In genomic region chr10:97192952-97193435, GRCh38 we compare ENCODE assay signal across 18 cellular contexts. TPM values are rescaled to one million over a fixed set of nuclear protein-coding genes. Genes with fewer than 3 reads are reported as not detected.
DNase-seq lines count a peak whose midpoint lies in the region; ATAC-seq and TF ChIP-seq lines count a peak whose summit lies in the region.
"Had no signal": no experiment of that assay in that cellular context is flagged by ENCODE, and none has a peak within 500 bp of the region (broad histone marks: within the 10 kb centered on the region; RNA-seq: fewer than 3 reads in every experiment).

No MANE protein-coding gene starts in this region.

- peak overlapping the region; percentile 13 for H3K4me3 Mint-ChIP-seq in natural killer cell
- H3K4me3 Mint-ChIP-seq: B cell; CD4-positive, alpha-beta T cell; CD8-positive, alpha-beta T cell had no signal

- peaks cover 3% of the 10 kb centered on the region for H3K4me1 ChIP-seq in HEK293 (ENCODE audit: control insufficient read depth, insufficient read depth, low read length)
- H3K4me1 ChIP-seq: A549 had no signal

- CTCF ChIA-PET in HEK293 (lab: Yijun Ruan, JAX) = interaction anchor here (1.2 to 10.9 kb wide), 5 partner anchors 10 to 120 kb away, joined by 3 to 170 read pairs (median 4); no protein-coding TSS in a partner anchor

- no peaks in the 10 kb centered on the region for H3K36me3 Mint-ChIP-seq in natural killer cell
- H3K36me3 Mint-ChIP-seq: CD8-positive, alpha-beta T cell had no signal

- H3K9me3 Mint-ChIP-seq in natural killer cell = no peaks in the 10 kb centered on the region
- H3K9me3 Mint-ChIP-seq: CD4-positive, alpha-beta T cell; CD8-positive, alpha-beta T cell had no signal

- H3K4me3 ChIP-seq in HEK293 (ENCODE audit: low read depth, low read length) = no peak overlapping the region
- H3K4me3 ChIP-seq: A549; BLaER1 treated with 17β-estradiol and CSF1 and Interleukin-3, amounts not matched to agents 10 nM and 100 nM had no signal

- H3K27ac Mint-ChIP-seq in natural killer cell = no peak overlapping the region
- H3K27ac Mint-ChIP-seq: B cell; CD4-positive, alpha-beta T cell; CD8-positive, alpha-beta T cell had no signal

- peaks cover 6 to 12% of the 10 kb centered on the region in 2 donors for H3K4me1 Mint-ChIP-seq in natural killer cell

- H3K9me3 ChIP-seq in HEK293 (ENCODE audit: control insufficient read depth, insufficient read depth, low read depth, low read length) = no peaks in the 10 kb centered on the region
- H3K9me3 ChIP-seq: A549; BLaER1 treated with 17β-estradiol and CSF1 and Interleukin-3, amounts not matched to agents 10 nM and 100 nM; Caco-2 had no signal

- intact Hi-C loops in natural killer cell (cut with micrococcal nuclease) (no loop called here), posterior vena cava (cut with DNase I) (no loop called here)

- no peak overlapping the region for H3K27ac ChIP-seq in HEK293 (ENCODE audit: extremely low read depth, low read depth, low read length)
- H3K27ac ChIP-seq: A549; BLaER1 treated with 17β-estradiol and CSF1 and Interleukin-3, amounts not matched to agents 10 nM and 100 nM; C4-2B had no signal

- DNase-seq in natural killer cell (no peak), posterior vena cava (ENCODE audit: low spot score) (peak; percentile 5), NCI-H2171 treated with DMSO at 0.1 percent for 48 hours (lab: John Stamatoyannopoulos, UW) (no peak), 8988T (no peak)
- DNase-seq: AML-193; Caco-2; Calu3; CD4-positive, alpha-beta T cell; CD8-positive, alpha-beta T cell; DMS79 treated with DMSO at 0.1 percent for 48 hours; GF-D8 had no signal

- no peak for ATAC-seq in natural killer cell
- ATAC-seq in HG03354 (IDR thresholded peaks at IDR 0.05; ENCODE audit: poor library complexity, severe bottlenecking, unreplicated experiment) = no peak
- ATAC-seq: A549; CD8-positive, alpha-beta T cell had no signal

- H3K27me3 Mint-ChIP-seq in natural killer cell (ENCODE audit: low read depth in 2 of 2) = peaks cover 24 to 32% of the 10 kb centered on the region in 2 donors

- H3K36me3 ChIP-seq in HEK293 (ENCODE audit: control insufficient read depth in 2 of 2, insufficient read depth in 1 of 2, low read length in 2 of 2) = no peaks in the 10 kb centered on the region
- H3K36me3 ChIP-seq: BLaER1 treated with 17β-estradiol and CSF1 and Interleukin-3, amounts not matched to agents 10 nM and 100 nM had no signal

- TF ChIP-seq CTCF in HEK293 (tag by site-specific recombination; IDR thresholded peaks at IDR 0.05) (no peak), natural killer cell (IDR thresholded peaks at IDR 0.05) (no peak)

- POLR2A ChIA-PET in HEK293 (lab: Yijun Ruan, JAX) = no interaction called here

TF ChIP-seq in HEK293, 187 proteins besides CTCF, POLR2A, EP300 and RAD21:
- TF ChIP-seq ZNF366 (tag by site-specific recombination; conservative IDR thresholded peaks at IDR 0.05) (peak; percentile 51), GFI1B (tag by site-specific recombination; IDR thresholded peaks at IDR 0.05) (no peak), ZNF169 (tag by site-specific recombination; IDR thresholded peaks at IDR 0.05) (no peak), ZSCAN4 (tag by site-specific recombination; IDR thresholded peaks at IDR 0.05) (no peak), ZBTB6 (tag by site-specific recombination; IDR thresholded peaks at IDR 0.05) (peak; percentile 94), HOXC10 (CRISPR knock-in tag; IDR thresholded peaks at IDR 0.05) (no peak), ZBTB17 (tag by site-specific recombination; IDR thresholded peaks at IDR 0.05) (no peak), ZNF391 (tag by site-specific recombination; IDR thresholded peaks at IDR 0.05; ENCODE audit: borderline replicate concordance, low read depth) (no peak), ZNF76 (tag by site-specific recombination; IDR thresholded peaks at IDR 0.05; ENCODE audit: borderline replicate concordance, low read depth) (no peak), ZBTB11 (tag by site-specific recombination; conservative IDR thresholded peaks at IDR 0.05; ENCODE audit: low read depth) (no peak), ZNF311 (tag by site-specific recombination; IDR thresholded peaks at IDR 0.05; ENCODE audit: borderline replicate concordance) (no peak), RBAK (tag by site-specific recombination; IDR thresholded peaks at IDR 0.05) (no peak), ZNF394 (tag by site-specific recombination; IDR thresholded peaks at IDR 0.05; ENCODE audit: borderline replicate concordance) (no peak), KLF9 (tag by site-specific recombination; IDR thresholded peaks at IDR 0.05; ENCODE audit: low read depth) (peak; percentile 56), ZNF747 (tag by site-specific recombination; IDR thresholded peaks at IDR 0.05) (no peak), ZBTB10 (tag by site-specific recombination; IDR thresholded peaks at IDR 0.05) (no peak)

RNA-seq across cellular contexts. Expression of gene SLIT1, which starts 7.2 kb away (rescaled TPM):
- total RNA-seq in natural killer cell = 1 to 10 TPM in 2 of 3 donors, under 1 TPM in 1; 0.28 to 1.5 (median 1.1) TPM
- under 1 TPM; 0.23 to 0.33 TPM for total RNA-seq in posterior vena cava
- total RNA-seq: A172, Calu3 had no signal
